In genomic region chr16:17474572-17474971, GRCh38 we compare ENCODE assay signal across 16 cellular contexts. TPM values are rescaled to one million over a fixed set of nuclear protein-coding genes. Genes with fewer than 3 reads are reported as not detected.
A peak's percentile ranks its signal among the peaks of the same experiment; 100 is the strongest.
DNase-seq lines count a peak whose midpoint lies in the region; ATAC-seq, FAIRE-seq and TF ChIP-seq lines count a peak whose summit lies in the region.
"Had no signal": no experiment of that assay in that cellular context is flagged by ENCODE, and none has a peak within 500 bp of the region (broad histone marks: within the 10 kb centered on the region; RNA-seq: fewer than 3 reads in every experiment).

No MANE protein-coding gene starts in this region.

- peak; percentile 80 for FAIRE-seq in GM12891 (lab: Jason Lieb, UNC)
- FAIRE-seq: A549, colon had no signal

- DNase-seq in activated CD4-positive, alpha-beta T cell treated with anti-CD3 and anti-CD28 coated beads for 36 hours, result peak; percentile 47
- no peak for DNase-seq in activated CD4-positive, alpha-beta T cell treated with anti-CD3 and anti-CD28 coated beads, Interleukin-2, amount 50 U/mL, for 48 hours
- DNase-seq in GM12891 (ENCODE audit: insufficient read length, low spot score) (no peak), activated B cell treated with CpG ODN at 0.5 μM for 24 hours (no peak), neural crest cell (ENCODE audit: low read depth, low spot score) (no peak), CD1c-positive myeloid dendritic cell (ENCODE audit: extremely low spot score) (no peak)
- DNase-seq: DMS 273 treated with DMSO at 0.1 percent for 48 hours, MM.1S, NCI-H510A treated with DMSO at 0.1 percent for 48 hours, WERI-Rb-1 had no signal

- peak overlapping the region; percentile 14 for H3K27ac Mint-ChIP-seq in activated CD4-positive, alpha-beta T cell treated with anti-CD3 and anti-CD28 coated beads for 36 hours
- H3K27ac Mint-ChIP-seq in activated B cell treated with CpG ODN at 0.5 μM for 24 hours (peak overlapping the region; percentile 50), neural crest cell (ENCODE audit: unreplicated experiment) (no peak overlapping the region)
- H3K27ac Mint-ChIP-seq: type B pancreatic cell had no signal

- no peaks in the 10 kb centered on the region for H3K9me3 Mint-ChIP-seq in activated CD4-positive, alpha-beta T cell treated with anti-CD3 and anti-CD28 coated beads for 36 hours (ENCODE audit: low read depth)
- H3K9me3 Mint-ChIP-seq in activated B cell treated with CpG ODN at 0.5 μM for 24 hours, result no peaks in the 10 kb centered on the region
- H3K9me3 Mint-ChIP-seq in neural crest cell, result no peaks in the 10 kb centered on the region
- H3K9me3 Mint-ChIP-seq: type B pancreatic cell had no signal

- intact Hi-C loops in activated CD4-positive, alpha-beta T cell treated with anti-CD3 and anti-CD28 coated beads for 36 hours (cut with DNase I, micrococcal nuclease), result loop anchor here (5.0 to 10.0 kb wide), 2 partner anchors 103 to 270 kb away; no protein-coding TSS in a partner anchor
- intact Hi-C loops in activated B cell treated with CpG ODN at 0.5 μM for 24 hours (cut with micrococcal nuclease), result loop anchor here (5.0 kb wide), 3 partner anchors 217 to 402 kb away; no protein-coding TSS in a partner anchor

- H3K4me1 Mint-ChIP-seq in activated CD4-positive, alpha-beta T cell treated with anti-CD3 and anti-CD28 coated beads for 36 hours, result peaks cover 29% of the 10 kb centered on the region
- H3K4me1 Mint-ChIP-seq in activated B cell treated with CpG ODN at 0.5 μM for 24 hours (peaks cover 43% of the 10 kb centered on the region), neural crest cell (peaks cover 23% of the 10 kb centered on the region)

- no peaks in the 10 kb centered on the region for H3K36me3 Mint-ChIP-seq in activated CD4-positive, alpha-beta T cell treated with anti-CD3 and anti-CD28 coated beads for 36 hours (ENCODE audit: low read depth)
- no peaks in the 10 kb centered on the region for H3K36me3 Mint-ChIP-seq in activated B cell treated with CpG ODN at 0.5 μM for 24 hours (ENCODE audit: low read depth)
- H3K36me3 Mint-ChIP-seq in neural crest cell (ENCODE audit: low read depth), result no peaks in the 10 kb centered on the region
- H3K36me3 Mint-ChIP-seq: type B pancreatic cell had no signal

- no peak for ATAC-seq in activated CD4-positive, alpha-beta T cell treated with anti-CD3 and anti-CD28 coated beads for 36 hours
- ATAC-seq in activated B cell treated with CpG ODN at 0.5 μM for 24 hours (ENCODE audit: low read depth), result peak; percentile 16
- ATAC-seq in GM18909 (IDR thresholded peaks at IDR 0.05; ENCODE audit: poor library complexity, unreplicated experiment), result no peak
- no peak for ATAC-seq in GM18517 (IDR thresholded peaks at IDR 0.05; ENCODE audit: unreplicated experiment)
- ATAC-seq: A549, right cardiac atrium had no signal

- no peak overlapping the region for H3K4me3 Mint-ChIP-seq in activated CD4-positive, alpha-beta T cell treated with anti-CD3 and anti-CD28 coated beads for 36 hours
- H3K4me3 Mint-ChIP-seq in activated B cell treated with CpG ODN at 0.5 μM for 24 hours (peak overlapping the region; percentile 68), neural crest cell (peak overlapping the region; percentile 14)
- H3K4me3 Mint-ChIP-seq: type B pancreatic cell had no signal

- peaks cover 2% of the 10 kb centered on the region for H3K27me3 Mint-ChIP-seq in activated CD4-positive, alpha-beta T cell treated with anti-CD3 and anti-CD28 coated beads for 36 hours
- peaks cover 7% of the 10 kb centered on the region for H3K27me3 Mint-ChIP-seq in activated B cell treated with CpG ODN at 0.5 μM for 24 hours
- H3K27me3 Mint-ChIP-seq in neural crest cell (ENCODE audit: low read depth), result peaks cover 29% of the 10 kb centered on the region

- CTCF ChIA-PET in activated CD4-positive, alpha-beta T cell treated with anti-CD3 and anti-CD28 coated beads for 36 hours (lab: Charles Lee), result interaction anchor here (0.6 to 1.3 kb wide), 6 partner anchors 8 to 263 kb away, joined by 3 to 4 read pairs (median 4); no protein-coding TSS in a partner anchor
- CTCF ChIA-PET in activated B cell treated with CpG ODN at 0.5 μM for 24 hours (lab: Charles Lee), result interaction anchor here (0.9 to 1.9 kb wide), 7 partner anchors 8 to 280 kb away, joined by 3 to 13 read pairs (median 5); no protein-coding TSS in a partner anchor

- POLR2A ChIA-PET in activated CD4-positive, alpha-beta T cell treated with anti-CD3 and anti-CD28 coated beads for 36 hours (lab: Charles Lee), result interaction anchor here (0.6 kb wide), 1 partner anchor 73 kb away, joined by 4 read pairs; no protein-coding TSS in a partner anchor
- POLR2A ChIA-PET in activated B cell treated with CpG ODN at 0.5 μM for 24 hours (lab: Charles Lee), result interaction anchor here (0.6 to 1.2 kb wide), 5 partner anchors 26 to 403 kb away, joined by 3 to 6 read pairs (median 4); no protein-coding TSS in a partner anchor

- no peak for TF ChIP-seq POLR2A in GM12891 (IDR thresholded peaks at IDR 0.05; ENCODE audit: low read depth, low read length)

- TF ChIP-seq CTCF in activated B cell treated with CpG ODN at 0.5 μM for 24 hours (IDR thresholded peaks at IDR 0.05) (no peak), neural crest cell (conservative IDR thresholded peaks at IDR 0.05) (no peak)

TF ChIP-seq in GM12891, 5 proteins besides CTCF, POLR2A, EP300 and RAD21:
- TF ChIP-seq TAF1 (IDR thresholded peaks at IDR 0.05; ENCODE audit: low read depth, low read length), result no peak
- TF ChIP-seq POU2F2 (IDR thresholded peaks at IDR 0.05; ENCODE audit: low read depth, low read length), result no peak
- no peak for TF ChIP-seq SPI1 (IDR thresholded peaks at IDR 0.05; ENCODE audit: low read depth, low read length)
- TF ChIP-seq PAX5 (IDR thresholded peaks at IDR 0.05; ENCODE audit: insufficient read depth, low read length, severe bottlenecking), result no peak
- TF ChIP-seq POLR2AphosphoS5 (IDR thresholded peaks at IDR 0.05; ENCODE audit: low read depth, low read length), result no peak

RNA-seq across cellular contexts. Expression of gene XYLT1, which starts 3.8 kb away (rescaled TPM):
- total RNA-seq in activated CD4-positive, alpha-beta T cell treated with anti-CD3 and anti-CD28 coated beads for 36 hours, result 1 to 10 TPM; 5.1 to 6.2 TPM
- polyA plus RNA-seq in GM12891 (2012; ENCODE audit: low read depth, missing spikeins), result 5.8 TPM
- total RNA-seq in activated B cell treated with CpG ODN at 0.5 μM for 24 hours (14.9 and 17.0 TPM in 2 replicates), neural crest cell (14.3 and 15.0 TPM in 2 replicates)
